Comparison of ENCODE assay signal across 19 cellular contexts in genomic region chr1:201363455-201363854, GRCh38. TPM values are rescaled to one million over a fixed set of nuclear protein-coding genes. Genes with fewer than 3 reads are reported as not detected.
DNase-seq lines count a peak whose midpoint lies in the region; ATAC-seq and TF ChIP-seq lines count a peak whose summit lies in the region.
"Had no signal": no experiment of that assay in that cellular context is flagged by ENCODE, and none has a peak within 500 bp of the region (broad histone marks: within the 10 kb centered on the region; RNA-seq: fewer than 3 reads in every experiment).

No MANE protein-coding gene starts in this region.

- H3K4me1 ChIP-seq in BLaER1 = peaks cover 74% of the 10 kb centered on the region
- no peaks in the 10 kb centered on the region for H3K4me1 ChIP-seq in osteoblast (ENCODE audit: insufficient read depth, low read length)

- H4K20me1 ChIP-seq in BLaER1 (no peaks in the 10 kb centered on the region), osteoblast (ENCODE audit: insufficient read depth, low read length) (no peaks in the 10 kb centered on the region)

- ATAC-seq in HG02885 (IDR thresholded peaks at IDR 0.05; ENCODE audit: poor library complexity, unreplicated experiment) = no peak
- ATAC-seq: PC-3 had no signal

- no peaks in the 10 kb centered on the region for H3K36me3 Mint-ChIP-seq in glutamatergic neuron (ENCODE audit: unreplicated experiment)

- no peak overlapping the region for H3K27ac Mint-ChIP-seq in glutamatergic neuron (ENCODE audit: unreplicated experiment)

- peak; percentile 15 for DNase-seq in LNCaP clone FGC (ENCODE audit: low read depth)
- DNase-seq in glutamatergic neuron = peak; percentile 5
- DNase-seq in osteoblast (ENCODE audit: insufficient read length, low spot score, missing footprints) = peak; percentile 66
- DNase-seq in NCI-H1417 (lab: John Stamatoyannopoulos, UW) = no peak
- DNase-seq in brain microvascular endothelial cell = no peak
- DNase-seq: DMS79, GOT3, NCI-H1417 treated with DMSO at 0.1 percent for 48 hours, NCI-H187 treated with DMSO at 0.1 percent for 48 hours, NCI-H345, NCI-H526, PC-3, RPMI8226 had no signal

- H3K27ac ChIP-seq in BLaER1 (no peak overlapping the region), osteoblast (ENCODE audit: low read depth, low read length) (no peak overlapping the region), brain microvascular endothelial cell (no peak overlapping the region)
- H3K27ac ChIP-seq: C4-2B, KMS-11 had no signal

- H3K79me2 ChIP-seq in osteoblast (ENCODE audit: insufficient read depth, low read length) = no peaks in the 10 kb centered on the region

- no peak overlapping the region for H3K9ac ChIP-seq in BLaER1
- H3K9ac ChIP-seq: KMS-11 had no signal

- no peak overlapping the region for H2AFZ ChIP-seq in osteoblast (ENCODE audit: low read length)

- in situ Hi-C loops in brain microvascular endothelial cell (cut with HindIII; ENCODE audit: low pct_ligation_motif_present, low sequenced_read_pairs) = no loop called here

- H3K4me3 ChIP-seq in BLaER1 (no peak overlapping the region), LNCaP clone FGC (ENCODE audit: low read depth, low read length) (no peak overlapping the region), osteoblast (ENCODE audit: insufficient read depth, low read length) (no peak overlapping the region), brain microvascular endothelial cell (ENCODE audit: low read depth, low read length) (no peak overlapping the region)

- H3K4me3 Mint-ChIP-seq in glutamatergic neuron (ENCODE audit: unreplicated experiment) = no peak overlapping the region

- peaks cover 12% of the 10 kb centered on the region for H3K27me3 Mint-ChIP-seq in glutamatergic neuron (ENCODE audit: unreplicated experiment)

- H3K27me3 ChIP-seq in BLaER1 = no peaks in the 10 kb centered on the region
- H3K27me3 ChIP-seq in osteoblast (ENCODE audit: insufficient read depth, low read length) = peaks cover 40% of the 10 kb centered on the region
- no peaks in the 10 kb centered on the region for H3K27me3 ChIP-seq in brain microvascular endothelial cell (replicated peaks)

- H3K4me2 ChIP-seq in BLaER1 (peak overlapping the region; percentile 62; the same call in 1 of the 2 replicates), osteoblast (ENCODE audit: insufficient read depth, low read length) (no peak overlapping the region)
- H3K4me2 ChIP-seq: KMS-11 had no signal

- no peaks in the 10 kb centered on the region for H3K36me3 ChIP-seq in BLaER1
- no peaks in the 10 kb centered on the region for H3K36me3 ChIP-seq in osteoblast (ENCODE audit: insufficient read depth, low read length)
- H3K36me3 ChIP-seq in brain microvascular endothelial cell (replicated peaks) = no peaks in the 10 kb centered on the region

- H3K9me3 ChIP-seq in BLaER1 = no peaks in the 10 kb centered on the region
- H3K9me3 ChIP-seq in osteoblast (ENCODE audit: low read depth, low read length) = no peaks in the 10 kb centered on the region

- H3K9me3 Mint-ChIP-seq in glutamatergic neuron (ENCODE audit: unreplicated experiment) = peaks cover 5% of the 10 kb centered on the region

- H3K4me1 Mint-ChIP-seq in glutamatergic neuron (ENCODE audit: low read depth, unreplicated experiment) = peaks cover 3% of the 10 kb centered on the region

- TF ChIP-seq CTCF in LNCaP clone FGC (IDR thresholded peaks at IDR 0.05; ENCODE audit: control insufficient read depth, extremely low read depth, insufficient read depth) (no peak), glutamatergic neuron (IDR thresholded peaks at IDR 0.05; ENCODE audit: partially characterized antibody, unreplicated experiment) (no peak), osteoblast (IDR thresholded peaks at IDR 0.05; ENCODE audit: extremely low read depth, low read depth, low read length) (no peak), brain microvascular endothelial cell (IDR thresholded peaks at IDR 0.05; ENCODE audit: low read depth, low read length, missing control alignments) (no peak)

RNA-seq across cellular contexts. Expression of gene TNNT2, which starts 14.0 kb away (rescaled TPM):
- not detected for total RNA-seq in glutamatergic neuron (ENCODE audit: unreplicated experiment)
- not detected in 2 replicates for total RNA-seq in osteoblast
- total RNA-seq: M059J had no signal

RNA-seq across cellular contexts. Expression of gene LAD1, which starts 35.7 kb away (rescaled TPM):
- 0.25 TPM for total RNA-seq in glutamatergic neuron (ENCODE audit: unreplicated experiment)
- not detected in 2 replicates for total RNA-seq in osteoblast
- total RNA-seq: A673 had no signal

RNA-seq across cellular contexts. Expression of gene TNNI1, which starts 58.1 kb away (rescaled TPM):
- total RNA-seq in glutamatergic neuron (ENCODE audit: unreplicated experiment) = 4.1 TPM
- not detected in 2 replicates for total RNA-seq in osteoblast
- total RNA-seq: A673, M059J, PC-3 had no signal

Comparison
In these comparisons a context has a peak if more than half of its experiments do, and no peak if none do; other contexts are left out.
1. DNase-seq: peak in LNCaP clone FGC (single experiment), glutamatergic neuron (single experiment) and osteoblast (single experiment); none in NCI-H1417 (0 of 3) and brain microvascular endothelial cell (single experiment).